In the genomic region with DNA sequence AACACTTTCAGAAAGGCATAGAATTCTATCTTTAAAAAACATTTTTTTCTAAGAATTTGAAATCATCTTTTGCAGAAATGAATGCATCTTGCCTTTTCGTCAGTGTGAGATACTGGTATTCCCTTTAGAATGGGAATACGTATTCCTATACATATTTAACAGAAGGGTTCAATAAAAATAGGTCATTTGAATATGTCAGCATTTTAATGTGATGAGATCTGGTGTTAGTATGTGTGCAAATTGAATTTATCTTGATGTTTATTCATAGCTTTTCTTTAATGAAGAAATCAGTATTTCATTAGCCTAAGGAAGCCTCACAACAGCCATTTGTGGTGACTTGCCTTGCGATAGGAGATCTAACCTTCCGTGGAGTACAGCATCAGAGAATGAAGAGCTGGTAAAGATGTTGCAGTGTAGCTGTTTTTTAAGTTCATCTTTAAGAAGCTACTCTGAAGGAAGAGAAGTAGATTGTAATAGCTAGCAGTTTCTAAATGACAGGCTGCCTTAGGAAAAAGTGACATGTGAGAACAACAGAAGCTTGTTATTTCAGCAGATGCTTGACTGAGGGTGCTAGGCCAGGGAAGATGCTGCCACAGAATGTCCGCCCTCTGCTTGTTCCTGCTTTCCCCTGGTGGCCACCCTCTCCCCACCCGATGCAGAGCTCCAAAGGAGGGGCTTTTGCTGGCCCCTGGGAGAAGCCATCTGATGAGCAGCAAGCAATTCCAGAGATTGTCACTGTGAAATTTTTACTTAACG, we compare ENCODE assay signal across 16 cellular contexts.
DNase-seq lines count a peak whose midpoint lies in the region; ATAC-seq and TF ChIP-seq lines count a peak whose summit lies in the region.
"Had no signal": no experiment of that assay in that cellular context is flagged by ENCODE, and none has a peak within 500 bp of the region (broad histone marks: within the 10 kb centered on the region; RNA-seq: fewer than 3 reads in every experiment).

No MANE protein-coding gene starts in this region.

- no peaks in the 10 kb centered on the region for H3K27me3 ChIP-seq in neuron (ENCODE audit: insufficient read depth, low read length)
- no peaks in the 10 kb centered on the region for H3K27me3 ChIP-seq in tibial artery
- H3K27me3 ChIP-seq: BLaER1, cardiac muscle cell, heart right ventricle, left lung, Peyer's patch had no signal

- H3K4me1 ChIP-seq in neuron (ENCODE audit: insufficient read depth, low read length) (peaks cover 46% of the 10 kb centered on the region), tibial artery (peaks cover 0 to 39% (median 20%) of the 10 kb centered on the region in 4 donors)
- H3K4me1 ChIP-seq: HAP-1 had no signal

- peak overlapping the region; percentile 67 for H3K4me3 Mint-ChIP-seq in activated naive CD4-positive, alpha-beta T cell treated with anti-CD3 and anti-CD28 coated beads, Interleukin-2, amount 50 U/mL, for 24 hours
- H3K4me3 Mint-ChIP-seq: nephron progenitor cell had no signal

- H3K27ac ChIP-seq in tibial artery: no peak overlapping the region
- H3K27ac ChIP-seq: BLaER1, cardiac muscle cell, heart right ventricle, left lung, Peyer's patch had no signal

- peak; percentile 48 for DNase-seq in stimulated activated CD4-positive, alpha-beta T cell treated with anti-CD3 and anti-CD28 coated beads, Interleukin-15, amount 100 ng/mL, for 24 hours
- DNase-seq in stimulated activated CD4-positive, alpha-beta T cell treated with anti-CD3 and anti-CD28 coated beads, Interleukin-4, amount 100 ng/mL, for 4 hours: no peak
- DNase-seq in tibial artery: no peak
- DNase-seq: heart right ventricle, left lung, nephron progenitor cell, Peyer's patch had no signal

- intact Hi-C loops in tibial artery (cut with DNase I; ENCODE audit: low total_unique reads): no loop called here

- H3K4me1 Mint-ChIP-seq in activated naive CD4-positive, alpha-beta T cell treated with anti-CD3 and anti-CD28 coated beads, Interleukin-2, amount 50 U/mL, for 24 hours: peaks cover 76% of the 10 kb centered on the region

- H3K36me3 Mint-ChIP-seq in activated naive CD4-positive, alpha-beta T cell treated with anti-CD3 and anti-CD28 coated beads, Interleukin-2, amount 50 U/mL, for 24 hours: peaks cover 1% of the 10 kb centered on the region

- no peak overlapping the region for H2AFZ ChIP-seq in neuron (ENCODE audit: low read depth, low read length)

- no peaks in the 10 kb centered on the region for H3K36me3 ChIP-seq in neuron (ENCODE audit: insufficient read depth, low read length)
- no peaks in the 10 kb centered on the region for H3K36me3 ChIP-seq in tibial artery
- H3K36me3 ChIP-seq: cardiac muscle cell, HAP-1, heart right ventricle, left lung, Peyer's patch had no signal

- no peak for TF ChIP-seq CTCF in tibial artery (IDR thresholded peaks at IDR 0.05)

- peak overlapping the region; percentile 94 for H3K27ac Mint-ChIP-seq in activated naive CD4-positive, alpha-beta T cell treated with anti-CD3 and anti-CD28 coated beads, Interleukin-2, amount 50 U/mL, for 24 hours
- H3K27ac Mint-ChIP-seq: nephron progenitor cell had no signal

- no peaks in the 10 kb centered on the region for H3K27me3 Mint-ChIP-seq in activated naive CD4-positive, alpha-beta T cell treated with anti-CD3 and anti-CD28 coated beads, Interleukin-2, amount 50 U/mL, for 24 hours

- no peaks in the 10 kb centered on the region for H3K9me3 ChIP-seq in neuron (ENCODE audit: low read length)
- H3K9me3 ChIP-seq in tibial artery: no peaks in the 10 kb centered on the region
- H3K9me3 ChIP-seq: BLaER1, HAP-1, heart right ventricle, left lung, Peyer's patch had no signal

- H3K4me3 ChIP-seq in neuron (ENCODE audit: low read length) (peak overlapping the region; percentile 33), tibial artery (no peak overlapping the region)
- H3K4me3 ChIP-seq: BLaER1, cardiac muscle cell, HAP-1, heart right ventricle, left lung, Peyer's patch, skin epidermis had no signal

- no peak for ATAC-seq in HG03520 (IDR thresholded peaks at IDR 0.05; ENCODE audit: unreplicated experiment)
- no peak for ATAC-seq in GM21717 (IDR thresholded peaks at IDR 0.05; ENCODE audit: unreplicated experiment)
- no peak for ATAC-seq in HG03439 (IDR thresholded peaks at IDR 0.05; ENCODE audit: unreplicated experiment)
- ATAC-seq: heart right ventricle, left lung had no signal

- H3K9me3 Mint-ChIP-seq in activated naive CD4-positive, alpha-beta T cell treated with anti-CD3 and anti-CD28 coated beads, Interleukin-2, amount 50 U/mL, for 24 hours: no peaks in the 10 kb centered on the region
- H3K9me3 Mint-ChIP-seq: nephron progenitor cell had no signal
